ENCODE assay signal across 13 cellular contexts in genomic region chr17:50540485-50541401, GRCh38. TPM values are rescaled to one million over a fixed set of nuclear protein-coding genes. Genes with fewer than 3 reads are reported as not detected.
DNase-seq lines count a peak whose midpoint lies in the region; ATAC-seq and TF ChIP-seq lines count a peak whose summit lies in the region.
"Had no signal": no experiment of that assay in that cellular context is flagged by ENCODE, and none has a peak within 500 bp of the region (broad histone marks: within the 10 kb centered on the region; RNA-seq: fewer than 3 reads in every experiment).

No MANE protein-coding gene starts in this region.

- H3K9ac ChIP-seq in mucosa of rectum (ENCODE audit: low read depth in 1 of 2, low read length in 2 of 2) = peak overlapping the region; percentile 72 to 84

- H3K27ac Mint-ChIP-seq in MCF 10A (ENCODE audit: low read depth, unreplicated experiment) (no peak overlapping the region), type B pancreatic cell (no peak overlapping the region)
- no peak overlapping the region for H3K27ac Mint-ChIP-seq in activated naive CD8-positive, alpha-beta T cell treated with anti-CD3 and anti-CD28 coated beads, Interleukin-2, amount 10 ng/mL, durations not matched to agents 7 days and 5 days

- intact Hi-C loops in breast epithelium (cut with DNase I; ENCODE audit: low total_unique reads) = loop anchor here (10.0 kb wide), 1 partner anchor 304 kb away; no protein-coding TSS in a partner anchor
- intact Hi-C loops in MCF 10A (cut with micrococcal nuclease) = loop anchor here (10.0 kb wide), 1 partner anchor 414 kb away; no protein-coding TSS in a partner anchor

- H3K4me1 ChIP-seq in breast epithelium (no peaks in the 10 kb centered on the region), mucosa of rectum (ENCODE audit: control insufficient read depth in 2 of 2, insufficient read depth in 2 of 2, low read length in 2 of 2) (peaks cover 47 to 67% of the 10 kb centered on the region in 2 donors)

- H3K4me3 Mint-ChIP-seq in MCF 10A (ENCODE audit: unreplicated experiment) (no peak overlapping the region), type B pancreatic cell (peak overlapping the region; percentile 84)
- peak overlapping the region; percentile 80 for H3K4me3 Mint-ChIP-seq in activated naive CD8-positive, alpha-beta T cell treated with anti-CD3 and anti-CD28 coated beads, Interleukin-2, amount 10 ng/mL, durations not matched to agents 7 days and 5 days

- H3K27me3 Mint-ChIP-seq in MCF 10A (ENCODE audit: insufficient read depth, unreplicated experiment) = no peaks in the 10 kb centered on the region
- peaks cover 15% of the 10 kb centered on the region for H3K27me3 Mint-ChIP-seq in activated naive CD8-positive, alpha-beta T cell treated with anti-CD3 and anti-CD28 coated beads, Interleukin-2, amount 10 ng/mL, durations not matched to agents 7 days and 5 days
- no peaks in the 10 kb centered on the region for H3K27me3 Mint-ChIP-seq in type B pancreatic cell

- H3K9me3 ChIP-seq in breast epithelium (no peaks in the 10 kb centered on the region), mucosa of rectum (ENCODE audit: control insufficient read depth in 2 of 2, low read length in 2 of 2) (no peaks in the 10 kb centered on the region)
- H3K9me3 ChIP-seq: SJCRH30, uterus had no signal

- CTCF ChIA-PET in MCF 10A (lab: Yijun Ruan, JAX) = interaction anchor here (0.7 to 1.9 kb wide), 6 partner anchors 57 to 301 kb away, joined by 3 to 6 read pairs (median 6); partner anchors contain the start of gene LRRC59

- TF ChIP-seq CTCF in breast epithelium (IDR thresholded peaks at IDR 0.05) (no peak), MCF 10A (IDR thresholded peaks at IDR 0.05; ENCODE audit: unreplicated experiment) (no peak), type B pancreatic cell (conservative IDR thresholded peaks at IDR 0.05) (no peak)

- POLR2A ChIA-PET in MCF 10A (lab: Yijun Ruan, JAX) = interaction anchor here (0.7 to 5.6 kb wide), 8 partner anchors 22 to 489 kb away, joined by 3 to 59 read pairs (median 8); no protein-coding TSS in a partner anchor
- POLR2A ChIA-PET in activated naive CD8-positive, alpha-beta T cell treated with anti-CD3 and anti-CD28 coated beads, Interleukin-2, amount 10 ng/mL, durations not matched to agents 7 days and 5 days (lab: Charles Lee) = interaction anchor here (1.9 kb wide), 1 partner anchor 20 kb away, joined by 10 read pairs; the partner anchor contains the start of gene CACNA1G

- H3K36me3 ChIP-seq in breast epithelium = no peaks in the 10 kb centered on the region
- peaks cover 9 to 34% of the 10 kb centered on the region in 2 donors for H3K36me3 ChIP-seq in mucosa of rectum (ENCODE audit: control insufficient read depth in 2 of 2, insufficient read depth in 2 of 2, low read length in 2 of 2)
- H3K36me3 ChIP-seq: SJCRH30, uterus had no signal

- no peak for ATAC-seq in activated naive CD8-positive, alpha-beta T cell treated with anti-CD3 and anti-CD28 coated beads, Interleukin-2, amount 10 ng/mL, durations not matched to agents 7 days and 5 days (ENCODE audit: low read depth)

- H3K4me3 ChIP-seq in breast epithelium (peak overlapping the region in 2 of 3 donors; percentile 62 to 69), mucosa of rectum (ENCODE audit: low read length in 2 of 2) (peak overlapping the region in 1 of 2 donors; percentile 58)

- BruUV-seq in MCF 10A (replicated peaks; lab: Mats Ljungman, UMichigan) = no TSS peak

- no peaks in the 10 kb centered on the region for H3K36me3 Mint-ChIP-seq in MCF 10A (ENCODE audit: insufficient read depth, unreplicated experiment)
- H3K36me3 Mint-ChIP-seq in activated naive CD8-positive, alpha-beta T cell treated with anti-CD3 and anti-CD28 coated beads, Interleukin-2, amount 10 ng/mL, durations not matched to agents 7 days and 5 days = no peaks in the 10 kb centered on the region
- peaks cover 4% of the 10 kb centered on the region for H3K36me3 Mint-ChIP-seq in type B pancreatic cell

- peak overlapping the region; percentile 80 for H3K27ac ChIP-seq in breast epithelium
- H3K27ac ChIP-seq in mucosa of rectum (ENCODE audit: low read depth in 2 of 2, low read length in 2 of 2) = peak overlapping the region; percentile 96 to 98
- H3K27ac ChIP-seq: SJCRH30 had no signal

- peaks cover 37% of the 10 kb centered on the region for H3K4me1 Mint-ChIP-seq in MCF 10A (ENCODE audit: insufficient read depth, unreplicated experiment)
- peaks cover 13% of the 10 kb centered on the region for H3K4me1 Mint-ChIP-seq in activated naive CD8-positive, alpha-beta T cell treated with anti-CD3 and anti-CD28 coated beads, Interleukin-2, amount 10 ng/mL, durations not matched to agents 7 days and 5 days
- peaks cover 40% of the 10 kb centered on the region for H3K4me1 Mint-ChIP-seq in type B pancreatic cell (ENCODE audit: unreplicated experiment)

- DNase-seq in breast epithelium (ENCODE audit: low spot score in 2 of 2) (no peak), MCF 10A (ENCODE audit: unreplicated experiment) (no peak), type B pancreatic cell (ENCODE audit: extremely low spot score, unreplicated experiment) (no peak), GOT3 (lab: John Stamatoyannopoulos, UW) (no peak), cerebellum (ENCODE audit: low spot score) (no peak)
- DNase-seq in activated naive CD8-positive, alpha-beta T cell treated with anti-CD3 and anti-CD28 coated beads, Interleukin-2, amount 10 ng/mL, durations not matched to agents 7 days and 5 days = no peak
- no peak for DNase-seq in stimulated activated CD4-positive, alpha-beta T cell treated with anti-CD3 and anti-CD28 coated beads, Interleukin-4, amount 100 ng/mL, for 24 hours
- DNase-seq: NCI-H524 treated with DMSO at 0.1 percent for 48 hours, SJCRH30, uterus had no signal

- TF ChIP-seq POLR2A in breast epithelium (IDR thresholded peaks at IDR 0.05) = no peak

- H3K27me3 ChIP-seq in breast epithelium = no peaks in the 10 kb centered on the region
- no peaks in the 10 kb centered on the region for H3K27me3 ChIP-seq in mucosa of rectum (ENCODE audit: control insufficient read depth in 2 of 2, insufficient read depth in 2 of 2, low read length in 2 of 2)
- H3K27me3 ChIP-seq: SJCRH30, uterus had no signal

- no peaks in the 10 kb centered on the region for H3K9me3 Mint-ChIP-seq in MCF 10A (ENCODE audit: unreplicated experiment)
- no peaks in the 10 kb centered on the region for H3K9me3 Mint-ChIP-seq in activated naive CD8-positive, alpha-beta T cell treated with anti-CD3 and anti-CD28 coated beads, Interleukin-2, amount 10 ng/mL, durations not matched to agents 7 days and 5 days
- H3K9me3 Mint-ChIP-seq in type B pancreatic cell = no peaks in the 10 kb centered on the region

RNA-seq across cellular contexts. Expression of gene SPATA20, which starts 6.2 kb away (rescaled TPM):
- total RNA-seq in breast epithelium (10 to 100 TPM; 52.4 to 62.3 (median 58.4) TPM), MCF 10A (2022) (35.3 and 39.4 TPM in 2 replicates), type B pancreatic cell (ENCODE audit: low replicate concordance) (40.3 and 51.3 TPM in 2 replicates), cerebellum (15.6 TPM)
- total RNA-seq in activated naive CD8-positive, alpha-beta T cell treated with anti-CD3 and anti-CD28 coated beads, Interleukin-2, amount 10 ng/mL, durations not matched to agents 7 days and 5 days = 10 to 100 TPM; 31.3 to 33.1 TPM

RNA-seq across cellular contexts. Expression of gene EPN3, which starts 8.2 kb away (rescaled TPM):
- total RNA-seq in breast epithelium (10 to 100 TPM in 1 of 3 donors, 1 to 10 TPM in 1, not detected in 1; 8.2 to 32.8 TPM), MCF 10A (2022) (2.1 and 4.4 TPM in 2 replicates), type B pancreatic cell (ENCODE audit: low replicate concordance) (41.7 and 72.1 TPM in 2 replicates), cerebellum (0.18 TPM)
- not detected for total RNA-seq in activated naive CD8-positive, alpha-beta T cell treated with anti-CD3 and anti-CD28 coated beads, Interleukin-2, amount 10 ng/mL, durations not matched to agents 7 days and 5 days
- total RNA-seq: posterior vena cava, SJCRH30 had no signal

RNA-seq across cellular contexts. Expression of gene CACNA1G, which starts 19.8 kb away (rescaled TPM):
- total RNA-seq in breast epithelium (1 to 10 TPM in 2 of 3 donors, under 1 TPM in 1; 0.32 to 2.6 (median 2.3) TPM), MCF 10A (2022) (not detected in 2 replicates), type B pancreatic cell (ENCODE audit: low replicate concordance) (1.9 and 27.8 TPM in 2 replicates), cerebellum (32.8 TPM)
- under 1 TPM in 1 of 2 experiments, not detected in 1; 0.11 TPM for total RNA-seq in activated naive CD8-positive, alpha-beta T cell treated with anti-CD3 and anti-CD28 coated beads, Interleukin-2, amount 10 ng/mL, durations not matched to agents 7 days and 5 days
- total RNA-seq: epithelial cell of proximal tubule had no signal

RNA-seq across cellular contexts. Expression of gene MYCBPAP, which starts 32.5 kb away (rescaled TPM):
- total RNA-seq in breast epithelium (1 to 10 TPM in 2 of 3 donors, under 1 TPM in 1; 0.66 to 1.9 (median 1.3) TPM), MCF 10A (2022) (0.19 TPM in 1 of 2 replicates, not detected in the other), type B pancreatic cell (ENCODE audit: low replicate concordance) (0.88 and 4.1 TPM in 2 replicates), cerebellum (0.91 TPM)
- total RNA-seq in activated naive CD8-positive, alpha-beta T cell treated with anti-CD3 and anti-CD28 coated beads, Interleukin-2, amount 10 ng/mL, durations not matched to agents 7 days and 5 days = 1 to 10 TPM; 4.0 to 4.4 TPM
- total RNA-seq: SJCRH30 had no signal
